1 cellular context compared by ENCODE assay signal in genomic region chr2:120815292-120815691, GRCh38.
TF ChIP-seq lines count a peak whose summit lies in the region.

No MANE protein-coding gene starts in this region.

TF ChIP-seq in K562, 482 proteins besides CTCF, POLR2A, EP300 and RAD21 (continued from another document):
- peak; percentile 26; the same call in 1 of the 2 replicates for TF ChIP-seq RAD51 (IDR thresholded peaks at IDR 0.05; ENCODE audit: borderline replicate concordance, low read depth)
- peak; percentile 58 for TF ChIP-seq USF2 (CRISPR knock-in tag; IDR thresholded peaks at IDR 0.05)
- TF ChIP-seq FOXJ2 (tag; IDR thresholded peaks at IDR 0.05), result no peak
- TF ChIP-seq RBM25 (IDR thresholded peaks at IDR 0.05; ENCODE audit: low read depth, low read length, severe bottlenecking), result peak; percentile 36
- no peak for TF ChIP-seq GABPB1 (CRISPR knock-in tag; IDR thresholded peaks at IDR 0.05)
- TF ChIP-seq EHMT2 (IDR thresholded peaks at IDR 0.05), result no peak
- no peak for TF ChIP-seq KDM5B (IDR thresholded peaks at IDR 0.05; ENCODE audit: insufficient replicate concordance, low read depth, low read length)
- no peak for TF ChIP-seq HMG20B (CRISPR knock-in tag; IDR thresholded peaks at IDR 0.05)
- peak; percentile 37 for TF ChIP-seq TFE3 (CRISPR knock-in tag; IDR thresholded peaks at IDR 0.05)
- TF ChIP-seq ZFP36 (IDR thresholded peaks at IDR 0.05; ENCODE audit: low read depth, low read length, partially characterized antibody), result peak; percentile 25
